In genomic region chr15:59741274-59741906, GRCh38 we compare ENCODE assay signal across 8 cellular contexts. TPM values are rescaled to one million over a fixed set of nuclear protein-coding genes. Genes with fewer than 3 reads are reported as not detected.
DNase-seq lines count a peak whose midpoint lies in the region; ATAC-seq and TF ChIP-seq lines count a peak whose summit lies in the region.

No MANE protein-coding gene starts in this region.

- H3K4me1 ChIP-seq in MM.1S (ENCODE audit: low read length) = no peaks in the 10 kb centered on the region

- H3K27ac ChIP-seq in MM.1S (ENCODE audit: low read length) (no peak overlapping the region), SK-N-MC (no peak overlapping the region)

- peak; percentile 76 for DNase-seq in DMS53 (lab: John Stamatoyannopoulos, UW)
- DNase-seq in MM.1S = peak; percentile 12
- DNase-seq in SK-N-MC (ENCODE audit: low read depth, low spot score) = no peak
- DNase-seq in kidney tubule cell (ENCODE audit: low spot score) = peak; percentile 35
- no peak for DNase-seq in activated gamma-delta T cell (lab: John Stamatoyannopoulos, UW)
- DNase-seq in activated CD8-positive, alpha-beta memory T cell treated with anti-CD3 and anti-CD28 coated beads for 24 hours = no peak
- DNase-seq in mesenteric fat pad (ENCODE audit: low spot score) = no peak

- no peak overlapping the region for H3K9ac ChIP-seq in MM.1S (ENCODE audit: low read length)
- no peak overlapping the region for H3K9ac ChIP-seq in SK-N-MC (ENCODE audit: insufficient read length)

- H2AFZ ChIP-seq in MM.1S (ENCODE audit: low read length) = no peak overlapping the region

- no peaks in the 10 kb centered on the region for H4K20me1 ChIP-seq in MM.1S (ENCODE audit: insufficient read depth, low read length)

- no peaks in the 10 kb centered on the region for H3K9me2 ChIP-seq in MM.1S (replicated peaks; ENCODE audit: insufficient read depth, low read length)

- no peaks in the 10 kb centered on the region for H3K27me3 ChIP-seq in MM.1S (replicated peaks; ENCODE audit: insufficient read depth, low read length)

- no peaks in the 10 kb centered on the region for H3K9me3 ChIP-seq in MM.1S (replicated peaks; ENCODE audit: insufficient read depth, low read length)
- H3K9me3 ChIP-seq in SK-N-MC (ENCODE audit: low read depth, low read length) = no peaks in the 10 kb centered on the region

- ATAC-seq in GM21367 (IDR thresholded peaks at IDR 0.05; ENCODE audit: unreplicated experiment) = no peak

- no peak overlapping the region for H3K4me3 ChIP-seq in MM.1S (ENCODE audit: low read length)
- H3K4me3 ChIP-seq in SK-N-MC = 0 out of 2 replicates have a peak overlapping the region, but pooled peaks have one; percentile 1

- no peaks in the 10 kb centered on the region for H3K36me3 ChIP-seq in MM.1S (replicated peaks; ENCODE audit: insufficient read depth, low read length)
- H3K36me3 ChIP-seq in SK-N-MC (ENCODE audit: insufficient read depth, low read length) = no peaks in the 10 kb centered on the region

- H3F3A ChIP-seq in MM.1S (ENCODE audit: insufficient read depth, low read length) = no peaks in the 10 kb centered on the region

- no peak overlapping the region for H3K4me2 ChIP-seq in MM.1S (ENCODE audit: low read depth, low read length)

- H3K79me2 ChIP-seq in MM.1S (ENCODE audit: low read length) = no peaks in the 10 kb centered on the region

- peak; percentile 24 for TF ChIP-seq CTCF in MM.1S (IDR thresholded peaks at IDR 0.05; ENCODE audit: low read length)

RNA-seq across cellular contexts. Expression of gene BNIP2, which starts 52.3 kb away (rescaled TPM):
- 96.4 TPM for total RNA-seq in mesenteric fat pad

Comparison
In these comparisons a context has a peak if more than half of its experiments do, and no peak if none do; other contexts are left out.
1. DNase-seq: peak in DMS53 (single experiment), MM.1S (single experiment) and kidney tubule cell (single experiment); none in SK-N-MC (single experiment), activated gamma-delta T cell (single experiment), activated CD8-positive, alpha-beta memory T cell treated with anti-CD3 and anti-CD28 coated beads for 24 hours (single experiment) and mesenteric fat pad (single experiment).